Comparison of ENCODE assay signal across 13 cellular contexts in genomic region chr20:44691424-44692423, GRCh38. TPM values are rescaled to one million over a fixed set of nuclear protein-coding genes. Genes with fewer than 3 reads are reported as not detected.
DNase-seq lines count a peak whose midpoint lies in the region; ATAC-seq and TF ChIP-seq lines count a peak whose summit lies in the region.
"Had no signal": no experiment of that assay in that cellular context is flagged by ENCODE, and none has a peak within 500 bp of the region (broad histone marks: within the 10 kb centered on the region; RNA-seq: fewer than 3 reads in every experiment).

No MANE protein-coding gene starts in this region.

- H3K4me1 ChIP-seq in osteoblast (ENCODE audit: insufficient read depth, low read length) = peaks cover 42% of the 10 kb centered on the region

- no peaks in the 10 kb centered on the region for H3K79me2 ChIP-seq in osteoblast (ENCODE audit: insufficient read depth, low read length)

- H3K27ac ChIP-seq in osteoblast (ENCODE audit: low read depth, low read length) = peak overlapping the region; percentile 86

- no peak overlapping the region for H3K4me3 ChIP-seq in osteoblast (ENCODE audit: insufficient read depth, low read length)

- no peaks in the 10 kb centered on the region for H3K27me3 ChIP-seq in osteoblast (ENCODE audit: insufficient read depth, low read length)

- H2AFZ ChIP-seq in osteoblast (ENCODE audit: low read length) = no peak overlapping the region

- ATAC-seq in HG03135 (IDR thresholded peaks at IDR 0.05; ENCODE audit: unreplicated experiment) = no peak
- ATAC-seq: stimulated activated naive CD8-positive, alpha-beta T cell treated with anti-CD3 and anti-CD28 coated beads, Interleukin-15, amount 100 ng/mL, for 72 hours had no signal

- no peak overlapping the region for H3K4me2 ChIP-seq in osteoblast (ENCODE audit: insufficient read depth, low read length)

- DNase-seq in RPMI7951 (ENCODE audit: low read depth) = peak; percentile 65
- peak; percentile 82 for DNase-seq in fibroblast of the conjunctiva (ENCODE audit: low read depth)
- no peak for DNase-seq in osteoblast (ENCODE audit: insufficient read length, low spot score, missing footprints)
- DNase-seq in HuH-7.5 (ENCODE audit: low spot score) = no peak
- DNase-seq in HuH-7 (ENCODE audit: low spot score) = no peak
- no peak for DNase-seq in KG1 (lab: John Stamatoyannopoulos, UW)
- DNase-seq: activated CD4-positive, alpha-beta T cell treated with anti-CD3 and anti-CD28 coated beads, Interleukin-2, amount 10 ng/mL, durations not matched to agents 24 days and 14 days; COR-L47; midbrain; NCI-H2029; stimulated activated naive CD8-positive, alpha-beta T cell treated with anti-CD3 and anti-CD28 coated beads, Interleukin-15, amount 100 ng/mL, for 72 hours had no signal

- no peak for TF ChIP-seq CTCF in osteoblast (IDR thresholded peaks at IDR 0.05; ENCODE audit: extremely low read depth, low read depth, low read length)

- no peaks in the 10 kb centered on the region for H3K36me3 ChIP-seq in osteoblast (ENCODE audit: insufficient read depth, low read length)

- H3K9me3 ChIP-seq in osteoblast (ENCODE audit: low read depth, low read length) = no peaks in the 10 kb centered on the region

- no peaks in the 10 kb centered on the region for H4K20me1 ChIP-seq in osteoblast (ENCODE audit: insufficient read depth, low read length)

RNA-seq across cellular contexts. Expression of gene CCN5, which starts 23.4 kb away (rescaled TPM):
- total RNA-seq in RPMI7951 (2014; rRNA removed; shearing (Covaris generic)) = not detected in 2 replicates
- 520 and 687 TPM in 2 replicates for total RNA-seq in osteoblast
- total RNA-seq: activated CD4-positive, alpha-beta T cell treated with anti-CD3 and anti-CD28 coated beads, Interleukin-2, amount 10 ng/mL, durations not matched to agents 24 days and 14 days; T-helper 1 cell treated with Interleukin-12 subunit alpha and Interleukin-12 subunit beta and Interleukin-4 antibody, amounts not matched to agents 30 ng/mL and 1 ng/mL, for 36 hours had no signal

RNA-seq across cellular contexts. Expression of gene ADA, which starts 40.2 kb away (rescaled TPM):
- total RNA-seq in RPMI7951 (2014; rRNA removed; shearing (Covaris generic)) = 4.4 and 7.2 TPM in 2 replicates
- total RNA-seq in osteoblast = 15.9 and 37.1 TPM in 2 replicates

RNA-seq across cellular contexts. Expression of gene KCNK15, which starts 53.9 kb away (rescaled TPM):
- total RNA-seq in RPMI7951 (2014; rRNA removed; shearing (Covaris generic)) = not detected in 2 replicates
- 81.3 and 121 TPM in 2 replicates for total RNA-seq in osteoblast

Comparison
In these comparisons a context has a peak if more than half of its experiments do, and no peak if none do; other contexts are left out.
1. DNase-seq: peak in RPMI7951 (single experiment) and fibroblast of the conjunctiva (single experiment); none in osteoblast (single experiment), HuH-7.5 (single experiment), HuH-7 (single experiment) and KG1 (single experiment).
2. RNA of gene CCN5, which starts 23.4 kb away (total RNA-seq): 520 to 687 TPM in osteoblast; not detected in RPMI7951; every median in the first group is over 100 times any median in the second.
3. RNA of gene KCNK15, which starts 53.9 kb away (total RNA-seq): 81.3 to 121 TPM in osteoblast; not detected in RPMI7951; every median in the first group is over 10 times any median in the second.